18 cellular contexts compared by ENCODE assay signal in genomic region chr17:28497931-28498330, GRCh38. TPM values are rescaled to one million over a fixed set of nuclear protein-coding genes. Genes with fewer than 3 reads are reported as not detected.
A peak's percentile ranks its signal among the peaks of the same experiment; 100 is the strongest.
DNase-seq lines count a peak whose midpoint lies in the region; ATAC-seq and TF ChIP-seq lines count a peak whose summit lies in the region.
"Had no signal": no experiment of that assay in that cellular context is flagged by ENCODE, and none has a peak within 500 bp of the region (broad histone marks: within the 10 kb centered on the region; RNA-seq: fewer than 3 reads in every experiment).

No MANE protein-coding gene starts in this region.

- H3K4me3 ChIP-seq in H7 (ENCODE audit: insufficient read depth, low read depth, low read length) (no peak overlapping the region), left lung (no peak overlapping the region)
- H3K4me3 ChIP-seq: vagina had no signal

- H3K4me3 Mint-ChIP-seq in activated CD8-positive, alpha-beta memory T cell treated with anti-CD3 and anti-CD28 coated beads, Interleukin-2, amount 10 ng/mL, durations not matched to agents 7 days and 5 days = no peak overlapping the region
- H3K4me3 Mint-ChIP-seq: activated naive CD4-positive, alpha-beta T cell treated with anti-CD3 and anti-CD28 coated beads, Interleukin-2, amount 50 U/mL, for 24 hours; naive B cell had no signal

- no peaks in the 10 kb centered on the region for H3K9me3 Mint-ChIP-seq in activated CD8-positive, alpha-beta memory T cell treated with anti-CD3 and anti-CD28 coated beads, Interleukin-2, amount 10 ng/mL, durations not matched to agents 7 days and 5 days (ENCODE audit: low read depth)
- H3K9me3 Mint-ChIP-seq: activated naive CD4-positive, alpha-beta T cell treated with anti-CD3 and anti-CD28 coated beads, Interleukin-2, amount 50 U/mL, for 24 hours; naive B cell had no signal

- intact Hi-C loops in left lung (cut with DNase I) = loop anchor here (5.0 kb wide), 2 partner anchors 39 to 54 kb away; partner anchors contain the start of gene UNC119 (in 1 of the 2)

- ATAC-seq in left lung (peak; percentile 31), GM18858 (IDR thresholded peaks at IDR 0.05; ENCODE audit: unreplicated experiment) (no peak), HG03135 (IDR thresholded peaks at IDR 0.05; ENCODE audit: unreplicated experiment) (no peak)
- no peak for ATAC-seq in activated CD8-positive, alpha-beta memory T cell treated with anti-CD3 and anti-CD28 coated beads, Interleukin-2, amount 10 ng/mL, durations not matched to agents 7 days and 5 days
- ATAC-seq: left lobe of liver had no signal

- H3K27ac ChIP-seq in C4-2B (peak overlapping the region; percentile 68), left lung (no peak overlapping the region)
- H3K27ac ChIP-seq: vagina had no signal

- no peaks in the 10 kb centered on the region for H3K36me3 Mint-ChIP-seq in activated CD8-positive, alpha-beta memory T cell treated with anti-CD3 and anti-CD28 coated beads, Interleukin-2, amount 10 ng/mL, durations not matched to agents 7 days and 5 days
- H3K36me3 Mint-ChIP-seq: activated naive CD4-positive, alpha-beta T cell treated with anti-CD3 and anti-CD28 coated beads, Interleukin-2, amount 50 U/mL, for 24 hours; naive B cell had no signal

- no peaks in the 10 kb centered on the region for H3K36me3 ChIP-seq in H7 (replicated peaks; ENCODE audit: control insufficient read depth, insufficient read depth, low read length)
- no peaks in the 10 kb centered on the region for H3K36me3 ChIP-seq in left lung
- H3K36me3 ChIP-seq: vagina had no signal

- no peak overlapping the region for H3K27ac Mint-ChIP-seq in activated CD8-positive, alpha-beta memory T cell treated with anti-CD3 and anti-CD28 coated beads, Interleukin-2, amount 10 ng/mL, durations not matched to agents 7 days and 5 days
- H3K27ac Mint-ChIP-seq: activated naive CD4-positive, alpha-beta T cell treated with anti-CD3 and anti-CD28 coated beads, Interleukin-2, amount 50 U/mL, for 24 hours; naive B cell had no signal

- no peaks in the 10 kb centered on the region for H3K9me3 ChIP-seq in left lung
- H3K9me3 ChIP-seq: vagina had no signal

- H3K27me3 Mint-ChIP-seq in activated CD8-positive, alpha-beta memory T cell treated with anti-CD3 and anti-CD28 coated beads, Interleukin-2, amount 10 ng/mL, durations not matched to agents 7 days and 5 days = peaks cover 3% of the 10 kb centered on the region
- H3K27me3 Mint-ChIP-seq: activated naive CD4-positive, alpha-beta T cell treated with anti-CD3 and anti-CD28 coated beads, Interleukin-2, amount 50 U/mL, for 24 hours; naive B cell had no signal

- H3K4me1 Mint-ChIP-seq in activated CD8-positive, alpha-beta memory T cell treated with anti-CD3 and anti-CD28 coated beads, Interleukin-2, amount 10 ng/mL, durations not matched to agents 7 days and 5 days = no peaks in the 10 kb centered on the region
- H3K4me1 Mint-ChIP-seq: activated naive CD4-positive, alpha-beta T cell treated with anti-CD3 and anti-CD28 coated beads, Interleukin-2, amount 50 U/mL, for 24 hours had no signal

- CTCF ChIA-PET in activated CD8-positive, alpha-beta memory T cell treated with anti-CD3 and anti-CD28 coated beads, Interleukin-2, amount 10 ng/mL, durations not matched to agents 7 days and 5 days (lab: Charles Lee) = interaction anchor here (1.1 kb wide), 1 partner anchor 51 kb away, joined by 3 read pairs; no protein-coding TSS in a partner anchor

- TF ChIP-seq CTCF in C4-2B (conservative IDR thresholded peaks at IDR 0.05) (no peak), left lung (IDR thresholded peaks at IDR 0.05) (no peak)

- peak; percentile 83 for DNase-seq in H7
- peak; percentile 8 for DNase-seq in NCI-H774 (lab: John Stamatoyannopoulos, UW)
- no peak for DNase-seq in left lung
- no peak for DNase-seq in stimulated activated CD4-positive, alpha-beta T cell treated with anti-CD3 and anti-CD28 coated beads, Interleukin-2, amount 100 ng/mL, for 48 hours
- no peak for DNase-seq in activated CD8-positive, alpha-beta memory T cell treated with anti-CD3 and anti-CD28 coated beads, Interleukin-2, amount 10 ng/mL, durations not matched to agents 7 days and 5 days
- DNase-seq: activated CD4-positive, alpha-beta T cell treated with anti-CD3 and anti-CD28 coated beads, Interleukin-2, amount 50 U/mL, for 1 hour; naive B cell; NCI-H2081; SHP77; T-helper 9 cell had no signal

- no peaks in the 10 kb centered on the region for H3K4me1 ChIP-seq in left lung

- H3K27me3 ChIP-seq in H7 (ENCODE audit: control insufficient read depth, insufficient read depth, low read length) = no peaks in the 10 kb centered on the region
- H3K27me3 ChIP-seq in left lung = peaks cover 0 to 25% of the 10 kb centered on the region in 2 donors
- H3K27me3 ChIP-seq: vagina had no signal

RNA-seq across cellular contexts. Expression of gene FOXN1, which starts 8.2 kb away (rescaled TPM):
- not detected in 2 replicates for total RNA-seq in H7 (2014; rRNA removed; shearing (Covaris generic))
- under 1 TPM; 0.18 to 0.29 TPM for total RNA-seq in left lung
- total RNA-seq in activated CD8-positive, alpha-beta memory T cell treated with anti-CD3 and anti-CD28 coated beads, Interleukin-2, amount 10 ng/mL, durations not matched to agents 7 days and 5 days = not detected
- total RNA-seq: fibroblast of lung, HT1080, left lobe of liver had no signal

RNA-seq across cellular contexts. Expression of gene SLC13A2, which starts 24.5 kb away (rescaled TPM):
- total RNA-seq in H7 (2014; rRNA removed; shearing (Covaris generic)) = not detected in 2 replicates
- not detected for total RNA-seq in left lung
- not detected for total RNA-seq in activated CD8-positive, alpha-beta memory T cell treated with anti-CD3 and anti-CD28 coated beads, Interleukin-2, amount 10 ng/mL, durations not matched to agents 7 days and 5 days
- total RNA-seq: fibroblast of lung, HT1080, vagina had no signal

RNA-seq across cellular contexts. Expression of gene UNC119, which starts 54.5 kb away (rescaled TPM):
- total RNA-seq in H7 (2014; rRNA removed; shearing (Covaris generic)) = 87.6 and 96.3 TPM in 2 replicates
- 10 to 100 TPM; 25.7 to 28.9 TPM for total RNA-seq in left lung
- total RNA-seq in activated CD8-positive, alpha-beta memory T cell treated with anti-CD3 and anti-CD28 coated beads, Interleukin-2, amount 10 ng/mL, durations not matched to agents 7 days and 5 days = 10 to 100 TPM; 41.2 to 59.0 TPM

Comparison
In these comparisons a context has a peak if more than half of its experiments do, and no peak if none do; other contexts are left out.
1. DNase-seq: peak in H7 (single experiment) and NCI-H774 (single experiment); none in left lung (0 of 2), stimulated activated CD4-positive, alpha-beta T cell treated with anti-CD3 and anti-CD28 coated beads, Interleukin-2, amount 100 ng/mL, for 48 hours (0 of 2) and activated CD8-positive, alpha-beta memory T cell treated with anti-CD3 and anti-CD28 coated beads, Interleukin-2, amount 10 ng/mL, durations not matched to agents 7 days and 5 days (single experiment).